Comparison of ENCODE assay signal across 8 cellular contexts in genomic region chr17:17591408-17592265, GRCh38. TPM values are rescaled to one million over a fixed set of nuclear protein-coding genes. Genes with fewer than 3 reads are reported as not detected.
DNase-seq lines count a peak whose midpoint lies in the region; ATAC-seq and TF ChIP-seq lines count a peak whose summit lies in the region.

PEMT (minus strand) TSS chr17:17591708; CDS start chr17:17591626, 82 bp downstream.

- peak within 1 kb of the TSS; percentile 85 for H3K4me3 ChIP-seq in PC-3 (ENCODE audit: low read length)
- H3K4me3 ChIP-seq in epithelial cell of proximal tubule (ENCODE audit: low read depth, low read length): peak within 1 kb of the TSS; percentile 77

- ATAC-seq in GM21576 (IDR thresholded peaks at IDR 0.05; ENCODE audit: unreplicated experiment): peak; percentile 86
- ATAC-seq in PC-3: peak; percentile 97

- H3K9me3 ChIP-seq in PC-3 (ENCODE audit: low read length): no peaks in the 10 kb centered on the region

- peak within 1 kb of the TSS; percentile 90 for H3K27ac ChIP-seq in PC-3 (ENCODE audit: low read length)

- H3F3A ChIP-seq in PC-3 (ENCODE audit: low read length, unreplicated experiment): no peaks in the 10 kb centered on the region

- peaks cover 19% of the 10 kb centered on the region for H3K4me1 ChIP-seq in PC-3 (ENCODE audit: insufficient read depth, low read length)

- POLR2A ChIA-PET in PC-3 (lab: Charles Lee; ENCODE audit: unreplicated experiment): interaction anchor here (0.6 to 0.7 kb wide), 5 partner anchors 50 to 1003 kb away, joined by 3 to 7 read pairs (median 3); no protein-coding TSS in a partner anchor

- H3K79me2 ChIP-seq in PC-3 (ENCODE audit: low read length): peaks cover 50% of the 10 kb centered on the region

- peak; percentile 1; the same call in 1 of the 2 replicates for TF ChIP-seq RAD21 in Ishikawa (IDR thresholded peaks at IDR 0.05; ENCODE audit: low read depth)

- no TSS peak for BruUV-seq in PC-3 (replicated peaks; lab: Mats Ljungman, UMichigan)

- no peaks in the 10 kb centered on the region for H3K9me2 ChIP-seq in PC-3 (replicated peaks; ENCODE audit: low read length)

- no peaks in the 10 kb centered on the region for H3K36me3 ChIP-seq in PC-3 (ENCODE audit: low read depth, low read length)

- H3K27me3 ChIP-seq in PC-3 (ENCODE audit: low read length): no peaks in the 10 kb centered on the region

- no peaks in the 10 kb centered on the region for H4K20me1 ChIP-seq in PC-3 (ENCODE audit: low read length)

- peak within 1 kb of the TSS; percentile 92 for H3K4me2 ChIP-seq in PC-3 (ENCODE audit: low read length)

- H3K9ac ChIP-seq in PC-3 (ENCODE audit: low read length): peak within 1 kb of the TSS; percentile 98

- TF ChIP-seq CTCF in PC-3 (conservative IDR thresholded peaks at IDR 0.05; ENCODE audit: low read depth, low read length) (no peak), epithelial cell of proximal tubule (conservative IDR thresholded peaks at IDR 0.05; ENCODE audit: low read depth, low read length) (no peak)

- intact Hi-C loops in PC-3 (cut with micrococcal nuclease): no loop called here

- DNase-seq in DMS114 treated with DMSO at 0.1 percent for 48 hours (lab: John Stamatoyannopoulos, UW; ENCODE audit: unreplicated experiment) (peak; percentile 62), PC-3 (peak; percentile 98), activated T-cell treated with anti-CD3 and anti-CD28 coated beads for 48 hours (ENCODE audit: low read depth) (peak; percentile 88), epithelial cell of proximal tubule (ENCODE audit: low read depth) (peak; percentile 90), mucosa of gallbladder (ENCODE audit: low spot score) (peak; percentile 97)
- DNase-seq in stimulated activated CD8-positive, alpha-beta memory T cell treated with anti-CD3 and anti-CD28 coated beads, Interleukin-4, amount 100 ng/mL, for 4 hours (ENCODE audit: low read depth in 2 of 2, low spot score in 1 of 2): peak; percentile 85 to 89

- CTCF ChIA-PET in PC-3 (lab: Charles Lee): no interaction called here

- H2AFZ ChIP-seq in PC-3 (ENCODE audit: low read length): peak within 1 kb of the TSS; percentile 98

- no peak; the same call in 1 of the 2 replicates for TF ChIP-seq EP300 in Ishikawa (IDR thresholded peaks at IDR 0.05; ENCODE audit: borderline replicate concordance)

TF ChIP-seq in Ishikawa, 13 proteins besides CTCF, POLR2A, EP300 and RAD21:
- 0 out of 2 replicates have a peak, but pooled peaks have one; percentile 54 for TF ChIP-seq ZBTB7A (IDR thresholded peaks at IDR 0.05; ENCODE audit: low read depth)
- TF ChIP-seq CREB1 (IDR thresholded peaks at IDR 0.05; ENCODE audit: low read depth): peak; percentile 78
- TF ChIP-seq MAX (IDR thresholded peaks at IDR 0.05): peak; percentile 95
- TF ChIP-seq TAF1 (IDR thresholded peaks at IDR 0.05; ENCODE audit: low read depth): peak; percentile 83
- TF ChIP-seq REST (IDR thresholded peaks at IDR 0.05; ENCODE audit: low read depth): no peak
- no peak for TF ChIP-seq CEBPB (IDR thresholded peaks at IDR 0.05)
- peak; percentile 67; the same call in 1 of the 2 replicates for TF ChIP-seq EGR1 (IDR thresholded peaks at IDR 0.05)
- TF ChIP-seq NFIC (IDR thresholded peaks at IDR 0.05): no peak
- peak; percentile 53 for TF ChIP-seq USF1 (IDR thresholded peaks at IDR 0.05)
- peak; percentile 33 for TF ChIP-seq TEAD4 (IDR thresholded peaks at IDR 0.05)
- peak; percentile 61; the same call in 1 of the 2 replicates for TF ChIP-seq FOXM1 (IDR thresholded peaks at IDR 0.05; ENCODE audit: borderline replicate concordance, low read depth)
- TF ChIP-seq YY1 (IDR thresholded peaks at IDR 0.05; ENCODE audit: low read depth): peak; percentile 68; the same call in 1 of the 2 replicates
- peak; percentile 68; the same call in 1 of the 2 replicates for TF ChIP-seq TCF12 (IDR thresholded peaks at IDR 0.05; ENCODE audit: low read depth)

RNA-seq across cellular contexts. Expression of gene PEMT, which starts in this region (rescaled TPM):
- 137 and 178 TPM in 2 replicates for total RNA-seq in PC-3 (2014; rRNA removed)
- 48.3 and 135 TPM in 2 replicates for total RNA-seq in epithelial cell of proximal tubule
- total RNA-seq in mucosa of gallbladder: 18.5 TPM

Comparison
In these comparisons a context has a peak if more than half of its experiments do, and no peak if none do; other contexts are left out.
1. Peak in every context shown above with its lines: DNase-seq, ATAC-seq, H3K4me3 ChIP-seq and H3K27ac ChIP-seq.